Comparison of ENCODE assay signal across 8 cellular contexts in the genomic region with DNA sequence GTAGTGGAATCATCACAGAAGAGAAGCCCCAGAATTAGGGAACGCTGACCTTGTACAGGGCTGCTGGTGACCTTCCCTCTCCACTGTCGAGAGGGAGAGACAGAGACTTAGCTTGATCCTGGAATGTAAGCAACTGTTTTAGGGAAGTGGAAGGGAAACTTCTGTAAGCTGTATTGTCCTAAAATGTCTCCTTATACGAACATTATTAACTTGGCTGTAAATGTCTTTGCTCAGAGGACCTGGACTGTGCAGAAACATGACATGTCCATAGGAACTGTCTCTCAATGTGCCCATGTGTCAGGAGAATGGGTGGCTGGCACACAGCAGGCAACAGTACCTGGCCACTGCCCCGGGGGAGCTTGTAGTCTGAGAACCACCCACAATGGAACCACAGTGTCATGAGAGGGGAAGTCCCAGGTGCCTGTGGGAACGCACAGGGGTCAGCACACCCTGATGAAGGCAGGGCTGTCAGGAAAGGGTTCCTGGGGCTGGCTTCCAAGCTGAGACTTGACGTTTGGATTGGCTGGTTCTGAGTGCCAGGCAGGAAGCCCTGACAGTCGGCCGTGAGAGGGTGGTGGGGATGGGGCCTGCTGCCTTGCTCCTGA. TPM values are rescaled to one million over a fixed set of nuclear protein-coding genes. Genes with fewer than 3 reads are reported as not detected.
DNase-seq lines count a peak whose midpoint lies in the region; ATAC-seq, FAIRE-seq and TF ChIP-seq lines count a peak whose summit lies in the region.

No MANE protein-coding gene starts in this region.

- peaks cover 0 to 8% of the 10 kb centered on the region in 2 donors for H3K36me3 Mint-ChIP-seq in activated naive CD4-positive, alpha-beta T cell treated with anti-CD3 and anti-CD28 coated beads, Interleukin-2, amount 50 U/mL, for 72 hours

- FAIRE-seq in HepG2 (lab: Jason Lieb, UNC) = no peak
- FAIRE-seq in urothelium cell line (lab: Jason Lieb, UNC) = no peak

- H3K4me1 ChIP-seq in right lobe of liver = peaks cover 0 to 4% (median 0%) of the 10 kb centered on the region in 4 donors
- peaks cover 25% of the 10 kb centered on the region for H3K4me1 ChIP-seq in HepG2 (ENCODE audit: insufficient read depth, low read length)
- peaks cover 27% of the 10 kb centered on the region for H3K4me1 ChIP-seq in vagina

- H3K27ac ChIP-seq in right lobe of liver (no peak overlapping the region), HepG2 (ENCODE audit: extremely low read length, insufficient read depth, low read length) (no peak overlapping the region), vagina (peak overlapping the region; percentile 63)

- H3K9ac ChIP-seq in HepG2 (ENCODE audit: insufficient read depth, low read depth, low read length) = no peak overlapping the region

- DNase-seq in right lobe of liver (no peak), HepG2 (ENCODE audit: low spot score) (no peak), vagina (ENCODE audit: extremely low spot score in 2 of 2) (no peak), NCI-H2029 (lab: John Stamatoyannopoulos, UW) (no peak), DMS53 (lab: John Stamatoyannopoulos, UW) (no peak), urothelium cell line (ENCODE audit: low spot score) (no peak)
- no peak for DNase-seq in activated naive CD4-positive, alpha-beta T cell treated with anti-CD3 and anti-CD28 coated beads, Interleukin-2, amount 50 U/mL, for 72 hours (ENCODE audit: low spot score in 2 of 2)

- H3K79me2 ChIP-seq in HepG2 (ENCODE audit: insufficient read depth, low read length) = peaks cover 2% of the 10 kb centered on the region

- TF ChIP-seq EP300 in HepG2 (IDR thresholded peaks at IDR 0.05; ENCODE audit: low read depth in 2 of 2, low read length in 2 of 2) (no peak), HepG2 (CRISPR knock-in tag; IDR thresholded peaks at IDR 0.05; ENCODE audit: borderline replicate concordance) (no peak)

- CTCF ChIA-PET in HepG2 (lab: Yijun Ruan, JAX; ENCODE audit: low intra/inter-chr PET ratio, low total read pairs) = no interaction called here

- H3K36me3 ChIP-seq in right lobe of liver (no peaks in the 10 kb centered on the region), HepG2 (replicated peaks in 1 of 2; ENCODE audit: control insufficient read depth in 1 of 2, insufficient read depth in 2 of 2, low read length in 2 of 2) (peaks cover 8 to 72% of the 10 kb centered on the region in 2 experiments), vagina (no peaks in the 10 kb centered on the region)

- POLR2A ChIA-PET in HepG2 (lab: Yijun Ruan, JAX) = no interaction called here

- ATAC-seq in right lobe of liver (peak; percentile 41 to 60 (median 43)), HepG2 (no peak), HG02943 (IDR thresholded peaks at IDR 0.05; ENCODE audit: low read depth, unreplicated experiment) (peak; percentile 75)
- peak; percentile 47 to 88 for ATAC-seq in activated naive CD4-positive, alpha-beta T cell treated with anti-CD3 and anti-CD28 coated beads, Interleukin-2, amount 50 U/mL, for 72 hours

- no TSS peak for BruUV-seq in HepG2 (replicated peaks; lab: Mats Ljungman, UMichigan)

- H3K9me3 ChIP-seq in right lobe of liver (no peaks in the 10 kb centered on the region), HepG2 (ENCODE audit: low read length) (no peaks in the 10 kb centered on the region), vagina (no peaks in the 10 kb centered on the region)

- H3K27me3 ChIP-seq in right lobe of liver (no peaks in the 10 kb centered on the region), HepG2 (ENCODE audit: control insufficient read depth in 1 of 2, insufficient read depth in 2 of 2, low read length in 2 of 2) (no peaks in the 10 kb centered on the region), vagina (no peaks in the 10 kb centered on the region)

- no peaks in the 10 kb centered on the region for H3K9me3 Mint-ChIP-seq in activated naive CD4-positive, alpha-beta T cell treated with anti-CD3 and anti-CD28 coated beads, Interleukin-2, amount 50 U/mL, for 72 hours

- peaks cover 11% of the 10 kb centered on the region; the same call in 1 of the 2 replicates for H4K20me1 ChIP-seq in HepG2 (ENCODE audit: insufficient read depth, low read length)

- in situ Hi-C loops in HepG2 (cut with HindIII; ENCODE audit: extremely low pct_ligation_motif_present, low pct_unique_long_range_greater_than_20kb) = no loop called here

- no peak overlapping the region for H3K4me2 ChIP-seq in HepG2 (ENCODE audit: low read depth, low read length)

- WGBS in right lobe of liver (ENCODE audit: insufficient coverage, low coverage, low lambda C conversion rate, missing lambda C conversion rate) = 62% methylated on average over 5 of the region's 8 CpGs
- 93% methylated on average over 6 of the region's 8 CpGs for WGBS in HepG2 (ENCODE audit: low lambda C conversion rate)

- TF ChIP-seq CTCF in right lobe of liver (IDR thresholded peaks at IDR 0.05) (no peak), HepG2 (CRISPR knock-in tag; IDR thresholded peaks at IDR 0.05) (no peak), vagina (IDR thresholded peaks at IDR 0.05) (no peak)

- TF ChIP-seq RAD21 in HepG2 (CRISPR knock-in tag; IDR thresholded peaks at IDR 0.05) = no peak

- no peak for TF ChIP-seq POLR2A in right lobe of liver (IDR thresholded peaks at IDR 0.05)
- TF ChIP-seq POLR2A in HepG2 (IDR thresholded peaks at IDR 0.05; ENCODE audit: insufficient read depth in 1 of 2, low read depth in 2 of 2, low read length in 2 of 2) = no peak
- no peak for TF ChIP-seq POLR2A in vagina (IDR thresholded peaks at IDR 0.05)

- intact Hi-C loops in right lobe of liver (cut with DNase I) = no loop called here
- intact Hi-C loops in HepG2 (cut with micrococcal nuclease; ENCODE audit: unreplicated experiment) = no loop called here
- intact Hi-C loops in vagina (cut with DNase I) = no loop called here

- H3K4me3 ChIP-seq in right lobe of liver (no peak overlapping the region), HepG2 (replicated peaks in 1 of 3; ENCODE audit: insufficient read depth in 1 of 3, low read depth in 2 of 3, low read length in 3 of 3) (no peak overlapping the region), vagina (no peak overlapping the region)

- no peak overlapping the region for H3K27ac Mint-ChIP-seq in activated naive CD4-positive, alpha-beta T cell treated with anti-CD3 and anti-CD28 coated beads, Interleukin-2, amount 50 U/mL, for 72 hours

- no peak overlapping the region for H2AFZ ChIP-seq in HepG2 (ENCODE audit: low read length)

TF ChIP-seq in HepG2, 621 proteins besides CTCF, POLR2A, EP300 and RAD21:
- TF ChIP-seq ZFP82 (CRISPR knock-in tag; IDR thresholded peaks at IDR 0.05; ENCODE audit: borderline replicate concordance) (no peak), ZBTB21 (CRISPR knock-in tag; IDR thresholded peaks at IDR 0.05) (no peak), EHMT2 (IDR thresholded peaks at IDR 0.05; ENCODE audit: borderline replicate concordance, low read depth, low read length) (no peak)
- TF ChIP-seq, protein P1, sequence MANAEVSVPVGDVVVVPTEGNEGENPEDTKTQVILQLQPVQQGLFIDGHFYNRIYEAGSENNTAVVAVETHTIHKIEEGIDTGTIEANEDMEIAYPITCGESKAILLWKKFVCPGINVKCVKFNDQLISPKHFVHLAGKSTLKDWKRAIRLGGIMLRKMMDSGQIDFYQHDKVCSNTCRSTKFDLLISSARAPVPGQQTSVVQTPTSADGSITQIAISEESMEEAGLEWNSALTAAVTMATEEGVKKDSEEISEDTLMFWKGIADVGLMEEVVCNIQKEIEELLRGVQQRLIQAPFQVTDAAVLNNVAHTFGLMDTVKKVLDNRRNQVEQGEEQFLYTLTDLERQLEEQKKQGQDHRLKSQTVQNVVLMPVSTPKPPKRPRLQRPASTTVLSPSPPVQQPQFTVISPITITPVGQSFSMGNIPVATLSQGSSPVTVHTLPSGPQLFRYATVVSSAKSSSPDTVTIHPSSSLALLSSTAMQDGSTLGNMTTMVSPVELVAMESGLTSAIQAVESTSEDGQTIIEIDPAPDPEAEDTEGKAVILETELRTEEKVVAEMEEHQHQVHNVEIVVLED (CRISPR knock-in tag; IDR thresholded peaks at IDR 0.05; ENCODE audit: borderline replicate concordance) = no peak

RNA-seq across cellular contexts. Expression of a gene that starts 34.0 kb away (rescaled TPM):
- total RNA-seq in right lobe of liver = 100 to 1,000 TPM in 4 of 6 experiments, 10 to 100 TPM in 2; 97.0 to 126 (median 104) TPM
- 22.0 and 51.2 TPM in 2 replicates for total RNA-seq in HepG2 (2016; rRNA removed; fragmentation: Illumina TruSeq; extraction: Trizol)
- total RNA-seq in HepG2 (2016; cell fraction: cytosol; rRNA removed; fragmentation: Illumina TruSeq; extraction: Trizol; ENCODE audit: low read depth) = 19.5 and 20.1 TPM in 2 replicates
- total RNA-seq in HepG2 (2016; cell fraction: insoluble cytoplasmic fraction; rRNA removed; fragmentation: Illumina TruSeq; extraction: Trizol) = 20.5 and 51.1 TPM in 2 replicates
- total RNA-seq in HepG2 (2016; cell fraction: membrane; rRNA removed; fragmentation: Illumina TruSeq; extraction: Trizol) = 87.7 and 89.8 TPM in 2 replicates
- 30.0 and 39.7 TPM in 2 replicates for total RNA-seq in HepG2 (2016; cell fraction: nucleus; rRNA removed; fragmentation: Illumina TruSeq; extraction: Trizol)
- polyA plus RNA-seq in HepG2 (2011; rRNA removed) = 54.3 and 57.5 TPM in 2 replicates
- 82.9 and 92.2 TPM in 2 replicates for polyA plus RNA-seq in HepG2 (2011; cell fraction: cytosol; rRNA removed)
- 34.1 and 35.5 TPM in 2 replicates for polyA plus RNA-seq in HepG2 (2011; cell fraction: nucleus; rRNA removed)
- 98.8 and 102 TPM in 2 replicates for polyA plus RNA-seq in HepG2 (2012)
- polyA plus RNA-seq in HepG2 (2016; cell fraction: cytosol; fragmentation: Illumina TruSeq; extraction: Trizol; ENCODE audit: low read depth) = 88.2 and 107 TPM in 2 replicates
- 112 and 139 TPM in 2 replicates for polyA plus RNA-seq in HepG2 (2016; cell fraction: insoluble cytoplasmic fraction; fragmentation: Illumina TruSeq; extraction: Trizol; ENCODE audit: low read depth)
- 175 and 183 TPM in 2 replicates for polyA plus RNA-seq in HepG2 (2016; cell fraction: membrane; fragmentation: Illumina TruSeq; extraction: Trizol; ENCODE audit: low read depth)
- polyA plus RNA-seq in HepG2 (2016; cell fraction: nucleus; fragmentation: Illumina TruSeq; extraction: Trizol; ENCODE audit: insufficient read depth, low read depth) = 80.5 and 81.6 TPM in 2 replicates
- 58.7 and 66.7 TPM in 2 replicates for polyA minus RNA-seq in HepG2 (2011; rRNA and poly(A)+ RNA removed; ENCODE audit: low replicate concordance)
- polyA minus RNA-seq in HepG2 (2011; cell fraction: cytosol; rRNA and poly(A)+ RNA removed) = 50.0 and 52.9 TPM in 2 replicates
- polyA minus RNA-seq in HepG2 (2011; cell fraction: nucleus; rRNA and poly(A)+ RNA removed) = 41.0 and 48.8 TPM in 2 replicates
- total RNA-seq in activated naive CD4-positive, alpha-beta T cell treated with anti-CD3 and anti-CD28 coated beads, Interleukin-2, amount 50 U/mL, for 72 hours = 10 to 100 TPM; 21.9 to 37.7 TPM
- total RNA-seq in vagina = 74.4 TPM
